Comparison of ENCODE assay signal across 8 cellular contexts in genomic region chr11:120335928-120336640, GRCh38. TPM values are rescaled to one million over a fixed set of nuclear protein-coding genes. Genes with fewer than 3 reads are reported as not detected.
DNase-seq lines count a peak whose midpoint lies in the region; ATAC-seq and TF ChIP-seq lines count a peak whose summit lies in the region.

TSS of gene ARHGEF12 (plus strand) at chr11:120336413. CDS start at chr11:120337244, 831 bp downstream.

- CTCF ChIA-PET in activated CD8-positive, alpha-beta memory T cell treated with anti-CD3 and anti-CD28 coated beads for 36 hours (lab: Charles Lee) = interaction anchor here (1.0 to 2.5 kb wide), 7 partner anchors 9 to 143 kb away, joined by 3 to 12 read pairs (median 4); partner anchors contain the start of gene TLCD5

- ATAC-seq in GM19035 (IDR thresholded peaks at IDR 0.05; ENCODE audit: unreplicated experiment) (peak; percentile 66), HG03432 (IDR thresholded peaks at IDR 0.05; ENCODE audit: unreplicated experiment) (peak; percentile 63)

- TF ChIP-seq CTCF in AG10803 (conservative IDR thresholded peaks at IDR 0.05; ENCODE audit: low read length) = peak; percentile 48

- DNase-seq in AG10803 (ENCODE audit: low read depth) (peak; percentile 99), NCI-H748 treated with DMSO at 0.1 percent for 48 hours (lab: John Stamatoyannopoulos, UW) (peak; percentile 54), lung microvascular endothelial cell (ENCODE audit: low read depth in 2 of 2) (peak; percentile 99)
- DNase-seq in effector CD8-positive, alpha-beta T cell (lab: John Stamatoyannopoulos, UW) = peak; percentile 30
- DNase-seq in stimulated activated CD4-positive, alpha-beta T cell treated with anti-CD3 and anti-CD28 coated beads, TNF-alpha, amount 100 ng/mL, for 24 hours (ENCODE audit: low read depth in 3 of 3) = peak; percentile 62 to 86 (median 70)

- POLR2A ChIA-PET in activated CD8-positive, alpha-beta memory T cell treated with anti-CD3 and anti-CD28 coated beads for 36 hours (lab: Charles Lee) = no interaction called here

- H3K4me3 ChIP-seq in AG10803 (ENCODE audit: low read length) = peak within 1 kb of the TSS; percentile 70

RNA-seq across cellular contexts. Expression of gene ARHGEF12, which starts in this region (rescaled TPM):
- total RNA-seq in activated CD8-positive, alpha-beta memory T cell treated with anti-CD3 and anti-CD28 coated beads for 36 hours = 10 to 100 TPM; 31.0 to 31.7 TPM
- total RNA-seq in lung microvascular endothelial cell = 86.1 and 134 TPM in 2 replicates

Comparison
In these comparisons a context has a peak if more than half of its experiments do, and no peak if none do; other contexts are left out.
1. Peak in every context shown above with its lines: DNase-seq, ATAC-seq and H3K4me3 ChIP-seq.
2. DNase-seq: peak in every context shown above with its lines; median percentile 99 in AG10803; 99 in lung microvascular endothelial cell; 70 in stimulated activated CD4-positive, alpha-beta T cell treated with anti-CD3 and anti-CD28 coated beads, TNF-alpha, amount 100 ng/mL, for 24 hours; 54 in NCI-H748 treated with DMSO at 0.1 percent for 48 hours; 30 in effector CD8-positive, alpha-beta T cell.